In the genomic region with DNA sequence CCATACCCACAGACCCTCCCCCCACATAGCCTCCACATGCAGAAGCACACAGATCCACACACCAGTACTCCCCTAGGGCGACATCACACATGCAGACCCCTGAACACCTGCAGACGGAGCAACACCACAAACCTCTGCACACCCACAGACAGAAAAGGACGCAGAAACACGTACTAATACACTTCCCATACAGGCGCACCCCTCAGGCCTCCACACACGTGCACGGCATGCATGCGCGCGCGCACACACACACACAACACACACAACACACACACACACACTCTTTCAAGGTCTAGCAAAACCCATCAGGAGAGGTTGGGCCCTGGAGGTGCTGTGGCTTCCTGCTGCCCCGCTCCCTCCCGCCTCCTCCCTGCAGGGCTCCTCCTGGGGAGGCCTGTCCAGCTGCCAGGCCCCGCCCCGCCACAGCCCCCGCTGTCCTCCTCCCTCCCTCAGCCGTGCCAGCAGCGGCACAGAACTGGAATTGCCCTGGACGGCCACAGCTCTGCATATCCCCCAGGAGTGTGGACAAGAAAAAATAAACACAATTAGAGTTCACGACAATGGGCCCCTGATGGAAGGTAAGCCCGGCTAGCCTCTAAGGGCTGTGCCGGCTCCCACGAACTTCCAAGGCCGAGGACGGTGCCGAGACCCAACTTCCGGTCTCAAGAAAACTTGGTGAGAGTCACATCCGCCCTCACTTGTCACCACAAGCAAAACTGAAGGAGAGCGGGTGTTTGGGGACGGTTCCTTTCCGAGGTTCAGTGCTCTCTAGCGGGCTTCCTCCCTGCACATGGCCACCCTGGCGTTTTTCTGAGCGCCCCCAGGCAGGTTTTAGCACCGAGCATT, we compare ENCODE assay signal across 1 cellular context.
A peak's percentile ranks its signal among the peaks of the same experiment; 100 is the strongest.
TF ChIP-seq lines count a peak whose summit lies in the region.

No MANE protein-coding gene starts in this region.

TF ChIP-seq in HepG2, 621 proteins besides CTCF, POLR2A, EP300 and RAD21 (continued from another document and continues in another):
- TF ChIP-seq SOX5 (CRISPR knock-in tag; IDR thresholded peaks at IDR 0.05; ENCODE audit: borderline replicate concordance) (no peak; the same call in 1 of the 2 replicates), NAIF1 (CRISPR knock-in tag; IDR thresholded peaks at IDR 0.05; ENCODE audit: borderline replicate concordance) (0 out of 2 replicates have a peak, but pooled peaks have one; percentile 57), ZKSCAN8 (CRISPR knock-in tag; IDR thresholded peaks at IDR 0.05; ENCODE audit: borderline replicate concordance) (peak; percentile 71; the same call in 1 of the 2 replicates), SMYD3 (CRISPR knock-in tag; IDR thresholded peaks at IDR 0.05) (peak; percentile 25; the same call in 1 of the 2 replicates), NFYB (CRISPR knock-in tag; IDR thresholded peaks at IDR 0.05) (no peak), ZBTB39 (CRISPR knock-in tag; IDR thresholded peaks at IDR 0.05) (0 out of 2 replicates have a peak, but pooled peaks have one; percentile 22), TRIM24 (CRISPR knock-in tag; IDR thresholded peaks at IDR 0.05) (no peak), ZNF225 (CRISPR knock-in tag; IDR thresholded peaks at IDR 0.05) (peak; percentile 69; the same call in 1 of the 2 replicates), ZSCAN25 (CRISPR knock-in tag; IDR thresholded peaks at IDR 0.05) (peak; percentile 100), FOXC1 (CRISPR knock-in tag; IDR thresholded peaks at IDR 0.05; ENCODE audit: borderline replicate concordance) (peak; percentile 88; the same call in 1 of the 2 replicates), CEBPB (IDR thresholded peaks at IDR 0.05; ENCODE audit: borderline replicate concordance, low read depth, low read length) (no peak), KMT2A (CRISPR knock-in tag; IDR thresholded peaks at IDR 0.05) (peak; percentile 42), ZNF530 (CRISPR knock-in tag; IDR thresholded peaks at IDR 0.05; ENCODE audit: low read depth) (no peak), ATF4 (CRISPR knock-in tag; IDR thresholded peaks at IDR 0.05) (peak in 1 of 2 experiments; percentile 69; a peak in 2 of 4 replicates), KDM5A (IDR thresholded peaks at IDR 0.05; ENCODE audit: borderline replicate concordance, low read length) (peak; percentile 68; the same call in 1 of the 2 replicates), ZNF749 (CRISPR knock-in tag; IDR thresholded peaks at IDR 0.05; ENCODE audit: borderline replicate concordance) (peak; percentile 70; the same call in 1 of the 2 replicates), ZSCAN30 (CRISPR knock-in tag; IDR thresholded peaks at IDR 0.05) (no peak), NCOA1 (CRISPR knock-in tag; IDR thresholded peaks at IDR 0.05) (peak; percentile 56; the same call in 1 of the 2 replicates), GATA4 (IDR thresholded peaks at IDR 0.05; ENCODE audit: borderline replicate concordance, low read depth) (0 out of 2 replicates have a peak, but pooled peaks have one; percentile 20), JUND (CRISPR knock-in tag; IDR thresholded peaks at IDR 0.05) (no peak), ZNF335 (CRISPR knock-in tag; IDR thresholded peaks at IDR 0.05) (no peak; the same call in 1 of the 2 replicates), ZNF317 (CRISPR knock-in tag; IDR thresholded peaks at IDR 0.05) (peak; percentile 80), ZNF326 (CRISPR knock-in tag; IDR thresholded peaks at IDR 0.05; ENCODE audit: borderline replicate concordance) (no peak), NFYC (CRISPR knock-in tag; IDR thresholded peaks at IDR 0.05) (no peak), ZNF614 (CRISPR knock-in tag; IDR thresholded peaks at IDR 0.05; ENCODE audit: borderline replicate concordance) (no peak), ZSCAN9 (CRISPR knock-in tag; IDR thresholded peaks at IDR 0.05; ENCODE audit: borderline replicate concordance) (peak; percentile 64; the same call in 1 of the 2 replicates), ZBTB1 (CRISPR knock-in tag; IDR thresholded peaks at IDR 0.05; ENCODE audit: borderline replicate concordance) (no peak), ZNF574 (CRISPR knock-in tag; IDR thresholded peaks at IDR 0.05) (peak; percentile 86), ZNF143 (CRISPR knock-in tag; IDR thresholded peaks at IDR 0.05) (no peak), RBFOX2 (IDR thresholded peaks at IDR 0.05; ENCODE audit: low read depth, low read length) (peak; percentile 85), ZSCAN22 (CRISPR knock-in tag; IDR thresholded peaks at IDR 0.05) (no peak), ZNF503 (CRISPR knock-in tag; IDR thresholded peaks at IDR 0.05) (peak; percentile 40; the same call in 1 of the 2 replicates), U2AF2 (IDR thresholded peaks at IDR 0.05; ENCODE audit: low read depth, low read length) (no peak), ELF3 (CRISPR knock-in tag; IDR thresholded peaks at IDR 0.05) (no peak; the same call in 1 of the 2 replicates), RBM39 (IDR thresholded peaks at IDR 0.05; ENCODE audit: low read depth, low read length, poor library complexity, severe bottlenecking) (peak; percentile 57), ZNF737 (CRISPR knock-in tag; IDR thresholded peaks at IDR 0.05; ENCODE audit: borderline replicate concordance) (no peak; the same call in 1 of the 2 replicates), ZNF496 (CRISPR knock-in tag; IDR thresholded peaks at IDR 0.05; ENCODE audit: insufficient replicate concordance) (no peak), SMC3 (IDR thresholded peaks at IDR 0.05; ENCODE audit: low read length) (no peak), HDAC2 (CRISPR knock-in tag; IDR thresholded peaks at IDR 0.05) (peak; percentile 75), ZBTB7B (CRISPR knock-in tag; IDR thresholded peaks at IDR 0.05) (no peak)
- TF ChIP-seq, protein P1, sequence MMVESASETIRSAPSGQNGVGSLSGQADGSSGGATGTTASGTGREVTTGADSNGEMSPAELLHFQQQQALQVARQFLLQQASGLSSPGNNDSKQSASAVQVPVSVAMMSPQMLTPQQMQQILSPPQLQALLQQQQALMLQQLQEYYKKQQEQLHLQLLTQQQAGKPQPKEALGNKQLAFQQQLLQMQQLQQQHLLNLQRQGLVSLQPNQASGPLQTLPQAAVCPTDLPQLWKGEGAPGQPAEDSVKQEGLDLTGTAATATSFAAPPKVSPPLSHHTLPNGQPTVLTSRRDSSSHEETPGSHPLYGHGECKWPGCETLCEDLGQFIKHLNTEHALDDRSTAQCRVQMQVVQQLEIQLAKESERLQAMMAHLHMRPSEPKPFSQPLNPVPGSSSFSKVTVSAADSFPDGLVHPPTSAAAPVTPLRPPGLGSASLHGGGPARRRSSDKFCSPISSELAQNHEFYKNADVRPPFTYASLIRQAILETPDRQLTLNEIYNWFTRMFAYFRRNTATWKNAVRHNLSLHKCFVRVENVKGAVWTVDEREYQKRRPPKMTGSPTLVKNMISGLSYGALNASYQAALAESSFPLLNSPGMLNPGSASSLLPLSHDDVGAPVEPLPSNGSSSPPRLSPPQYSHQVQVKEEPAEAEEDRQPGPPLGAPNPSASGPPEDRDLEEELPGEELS (CRISPR knock-in tag; IDR thresholded peaks at IDR 0.05) = peak; percentile 18; the same call in 1 of the 2 replicates
- TF ChIP-seq, protein P2, sequence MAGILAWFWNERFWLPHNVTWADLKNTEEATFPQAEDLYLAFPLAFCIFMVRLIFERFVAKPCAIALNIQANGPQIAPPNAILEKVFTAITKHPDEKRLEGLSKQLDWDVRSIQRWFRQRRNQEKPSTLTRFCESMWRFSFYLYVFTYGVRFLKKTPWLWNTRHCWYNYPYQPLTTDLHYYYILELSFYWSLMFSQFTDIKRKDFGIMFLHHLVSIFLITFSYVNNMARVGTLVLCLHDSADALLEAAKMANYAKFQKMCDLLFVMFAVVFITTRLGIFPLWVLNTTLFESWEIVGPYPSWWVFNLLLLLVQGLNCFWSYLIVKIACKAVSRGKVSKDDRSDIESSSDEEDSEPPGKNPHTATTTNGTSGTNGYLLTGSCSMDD (CRISPR knock-in tag; IDR thresholded peaks at IDR 0.05) = no peak
- TF ChIP-seq, protein P3, sequence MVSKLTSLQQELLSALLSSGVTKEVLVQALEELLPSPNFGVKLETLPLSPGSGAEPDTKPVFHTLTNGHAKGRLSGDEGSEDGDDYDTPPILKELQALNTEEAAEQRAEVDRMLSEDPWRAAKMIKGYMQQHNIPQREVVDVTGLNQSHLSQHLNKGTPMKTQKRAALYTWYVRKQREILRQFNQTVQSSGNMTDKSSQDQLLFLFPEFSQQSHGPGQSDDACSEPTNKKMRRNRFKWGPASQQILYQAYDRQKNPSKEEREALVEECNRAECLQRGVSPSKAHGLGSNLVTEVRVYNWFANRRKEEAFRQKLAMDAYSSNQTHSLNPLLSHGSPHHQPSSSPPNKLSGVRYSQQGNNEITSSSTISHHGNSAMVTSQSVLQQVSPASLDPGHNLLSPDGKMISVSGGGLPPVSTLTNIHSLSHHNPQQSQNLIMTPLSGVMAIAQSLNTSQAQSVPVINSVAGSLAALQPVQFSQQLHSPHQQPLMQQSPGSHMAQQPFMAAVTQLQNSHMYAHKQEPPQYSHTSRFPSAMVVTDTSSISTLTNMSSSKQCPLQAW (CRISPR knock-in tag; IDR thresholded peaks at IDR 0.05) = no peak; the same call in 1 of the 2 replicates
- TF ChIP-seq, protein P4, sequence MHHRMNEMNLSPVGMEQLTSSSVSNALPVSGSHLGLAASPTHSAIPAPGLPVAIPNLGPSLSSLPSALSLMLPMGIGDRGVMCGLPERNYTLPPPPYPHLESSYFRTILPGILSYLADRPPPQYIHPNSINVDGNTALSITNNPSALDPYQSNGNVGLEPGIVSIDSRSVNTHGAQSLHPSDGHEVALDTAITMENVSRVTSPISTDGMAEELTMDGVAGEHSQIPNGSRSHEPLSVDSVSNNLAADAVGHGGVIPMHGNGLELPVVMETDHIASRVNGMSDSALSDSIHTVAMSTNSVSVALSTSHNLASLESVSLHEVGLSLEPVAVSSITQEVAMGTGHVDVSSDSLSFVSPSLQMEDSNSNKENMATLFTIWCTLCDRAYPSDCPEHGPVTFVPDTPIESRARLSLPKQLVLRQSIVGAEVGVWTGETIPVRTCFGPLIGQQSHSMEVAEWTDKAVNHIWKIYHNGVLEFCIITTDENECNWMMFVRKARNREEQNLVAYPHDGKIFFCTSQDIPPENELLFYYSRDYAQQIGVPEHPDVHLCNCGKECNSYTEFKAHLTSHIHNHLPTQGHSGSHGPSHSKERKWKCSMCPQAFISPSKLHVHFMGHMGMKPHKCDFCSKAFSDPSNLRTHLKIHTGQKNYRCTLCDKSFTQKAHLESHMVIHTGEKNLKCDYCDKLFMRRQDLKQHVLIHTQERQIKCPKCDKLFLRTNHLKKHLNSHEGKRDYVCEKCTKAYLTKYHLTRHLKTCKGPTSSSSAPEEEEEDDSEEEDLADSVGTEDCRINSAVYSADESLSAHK (CRISPR knock-in tag; IDR thresholded peaks at IDR 0.05; ENCODE audit: borderline replicate concordance) = 0 out of 2 replicates have a peak, but pooled peaks have one; percentile 26
